Comparison of ENCODE assay signal across 1 cellular context in genomic region chr1:218461351-218461750, GRCh38.
TF ChIP-seq lines count a peak whose summit lies in the region.

No MANE protein-coding gene starts in this region.

TF ChIP-seq in SK-N-SH, 30 proteins besides CTCF, POLR2A, EP300 and RAD21 (continued from another document):
- no peak for TF ChIP-seq REST (IDR thresholded peaks at IDR 0.05; ENCODE audit: low read depth, low read length)
- no peak for TF ChIP-seq USF1 (IDR thresholded peaks at IDR 0.05; ENCODE audit: borderline replicate concordance, low read depth)
- TF ChIP-seq YY1 (IDR thresholded peaks at IDR 0.05; ENCODE audit: low read depth): no peak
- no peak for TF ChIP-seq TCF12 (IDR thresholded peaks at IDR 0.05)
- no peak for TF ChIP-seq MXI1 (IDR thresholded peaks at IDR 0.05; ENCODE audit: low read depth, low read length)
- no peak for TF ChIP-seq NRF1 (IDR thresholded peaks at IDR 0.05; ENCODE audit: low read depth, low read length)
TF ChIP-seq in SK-N-SH: peak in this region for 0.
